In the genomic region with DNA sequence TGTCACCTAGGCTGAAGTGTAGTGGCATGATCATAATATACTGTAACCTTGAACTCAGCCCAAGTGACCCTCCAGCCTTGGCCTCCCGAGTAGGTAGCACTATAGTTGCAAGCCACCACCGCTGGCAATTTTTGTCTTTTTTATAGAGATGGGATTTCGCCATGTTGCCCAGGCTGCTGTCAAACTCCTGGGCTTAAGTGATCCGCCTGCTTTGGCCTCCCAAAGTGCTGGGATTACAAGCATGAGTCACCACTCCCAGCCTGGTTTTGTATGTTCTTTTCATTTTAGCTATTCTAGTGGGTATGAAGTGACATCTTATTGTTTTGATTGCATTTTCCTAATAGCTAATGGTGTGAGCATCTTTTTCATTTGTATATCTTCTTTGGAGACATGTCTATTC, we compare ENCODE assay signal across 25 cellular contexts. TPM values are rescaled to one million over a fixed set of nuclear protein-coding genes. Genes with fewer than 3 reads are reported as not detected.
DNase-seq lines count a peak whose midpoint lies in the region; ATAC-seq, FAIRE-seq and TF ChIP-seq lines count a peak whose summit lies in the region.
"Had no signal": no experiment of that assay in that cellular context is flagged by ENCODE, and none has a peak within 500 bp of the region (broad histone marks: within the 10 kb centered on the region; RNA-seq: fewer than 3 reads in every experiment).

No MANE protein-coding gene starts in this region.

- no peaks in the 10 kb centered on the region for H3K79me2 ChIP-seq in fibroblast of lung (ENCODE audit: control insufficient read depth, insufficient read depth, low read length)

- DNase-seq in A549 (ENCODE audit: low read depth in 1 of 2, low spot score in 1 of 2) (no peak), HFFc6 (peak; percentile 39), amniotic epithelial cell (ENCODE audit: low read depth) (peak; percentile 76), fibroblast of lung (ENCODE audit: low read depth in 2 of 2) (peak; percentile 17 to 31), GM19239 (ENCODE audit: insufficient read length, low spot score) (no peak), substantia nigra (lab: John Stamatoyannopoulos, UW) (no peak), inferior parietal cortex (ENCODE audit: extremely low spot score) (no peak)
- no peak for DNase-seq in effector CD4-positive, alpha-beta T cell
- DNase-seq: activated CD4-positive, alpha-beta T cell treated with anti-CD3 and anti-CD28 coated beads, Interleukin-2, amount 50 U/mL, for 1 hour; activated naive CD8-positive, alpha-beta T cell treated with anti-CD3 and anti-CD28 coated beads for 36 hours; cortex of kidney; Kasumi-1; kidney; NCI-H1105 treated with DMSO at 0.1 percent for 48 hours; NCI-H2081; NCI-H510A; NK-92 treated with Interleukin-12 subunit alpha and Interleukin-12 subunit beta, amount 100 ng/mL, for 24 hours; WERI-Rb-1 had no signal

- CTCF ChIA-PET in A549 (lab: Yijun Ruan, JAX), result interaction anchor here (0.7 to 2.4 kb wide), 13 partner anchors 13 to 1340 kb away, joined by 3 to 6 read pairs (median 3); a partner anchor contains a TSS

- FAIRE-seq in A549 (lab: Jason Lieb, UNC) (no peak), GM19239 (lab: Jason Lieb, UNC) (no peak)
- FAIRE-seq: kidney had no signal

- H4K20me1 ChIP-seq in fibroblast of lung (ENCODE audit: control insufficient read depth, extremely low read depth, insufficient read depth, low read length), result no peaks in the 10 kb centered on the region
- H4K20me1 ChIP-seq: BLaER1 treated with 17β-estradiol and CSF1 and Interleukin-3, amounts not matched to agents 10 nM and 100 nM had no signal

- H3K36me3 Mint-ChIP-seq in HFFc6 (ENCODE audit: low read depth), result no peaks in the 10 kb centered on the region
- H3K36me3 Mint-ChIP-seq: activated naive CD8-positive, alpha-beta T cell treated with anti-CD3 and anti-CD28 coated beads for 36 hours; brain; neural progenitor cell had no signal

- peaks cover 35% of the 10 kb centered on the region for H3K27me3 Mint-ChIP-seq in HFFc6 (ENCODE audit: insufficient read depth)

- H3K4me2 ChIP-seq in A549, result no peak overlapping the region
- H3K4me2 ChIP-seq in fibroblast of lung (ENCODE audit: extremely low read depth, insufficient read depth, low read length), result no peak overlapping the region
- H3K4me2 ChIP-seq: BLaER1 treated with 17β-estradiol and CSF1 and Interleukin-3, amounts not matched to agents 10 nM and 100 nM; neural progenitor cell had no signal

- no peak overlapping the region for H3K27ac Mint-ChIP-seq in HFFc6
- H3K27ac Mint-ChIP-seq: activated naive CD8-positive, alpha-beta T cell treated with anti-CD3 and anti-CD28 coated beads for 36 hours; brain; neural progenitor cell had no signal

- no peak overlapping the region for H2AFZ ChIP-seq in fibroblast of lung (ENCODE audit: low read length)
- H2AFZ ChIP-seq: neural progenitor cell had no signal

- ATAC-seq in A549, result no peak
- ATAC-seq: HCT116, SK-N-SH treated with all-trans-retinoic acid at 6 μM for 48 hours had no signal

- no peak for TF ChIP-seq EP300 in A549 (IDR thresholded peaks at IDR 0.05)

- H3K9me3 Mint-ChIP-seq in HFFc6, result no peaks in the 10 kb centered on the region
- H3K9me3 Mint-ChIP-seq: activated naive CD8-positive, alpha-beta T cell treated with anti-CD3 and anti-CD28 coated beads for 36 hours had no signal

- no peak for TF ChIP-seq RAD21 in A549 (conservative IDR thresholded peaks at IDR 0.05 in 1 of 2, IDR thresholded peaks at IDR 0.05 in 1 of 2)

- H3K9ac ChIP-seq in fibroblast of lung (ENCODE audit: insufficient read depth, low read length), result no peak overlapping the region
- H3K9ac ChIP-seq: BLaER1 treated with 17β-estradiol and CSF1 and Interleukin-3, amounts not matched to agents 10 nM and 100 nM; neural progenitor cell had no signal

- H3K4me1 ChIP-seq in A549 (no peaks in the 10 kb centered on the region), fibroblast of lung (ENCODE audit: control insufficient read depth, extremely low read depth, insufficient read depth, low read length) (no peaks in the 10 kb centered on the region)
- H3K4me1 ChIP-seq: BLaER1 treated with 17β-estradiol and CSF1 and Interleukin-3, amounts not matched to agents 10 nM and 100 nM; neural progenitor cell; prostate gland had no signal

- TF ChIP-seq CTCF in A549 (IDR thresholded peaks at IDR 0.05), result no peak
- TF ChIP-seq CTCF in HFFc6 (IDR thresholded peaks at IDR 0.05), result no peak
- TF ChIP-seq CTCF in fibroblast of lung (conservative IDR thresholded peaks at IDR 0.05 in 1 of 2, IDR thresholded peaks at IDR 0.05 in 1 of 2; ENCODE audit: low read depth in 1 of 2, low read length in 2 of 2), result no peak

- no peaks in the 10 kb centered on the region for H3K4me1 Mint-ChIP-seq in HFFc6 (ENCODE audit: low read depth)
- H3K4me1 Mint-ChIP-seq: brain had no signal

- H3K4me3 ChIP-seq in A549, result no peak overlapping the region
- no peak overlapping the region for H3K4me3 ChIP-seq in fibroblast of lung (replicated peaks in 1 of 4; ENCODE audit: control extremely low read depth in 1 of 4, insufficient read depth in 1 of 4, low read depth in 3 of 4, low read length in 4 of 4)
- H3K4me3 ChIP-seq: BLaER1 treated with 17β-estradiol and CSF1 and Interleukin-3, amounts not matched to agents 10 nM and 100 nM; lung; neural progenitor cell; prostate gland had no signal

- H3K36me3 ChIP-seq in fibroblast of lung (ENCODE audit: control insufficient read depth, insufficient read depth, low read length), result no peaks in the 10 kb centered on the region
- H3K36me3 ChIP-seq: BLaER1 treated with 17β-estradiol and CSF1 and Interleukin-3, amounts not matched to agents 10 nM and 100 nM; neural progenitor cell; prostate gland; WERI-Rb-1 had no signal

- POLR2A ChIA-PET in A549 (lab: Yijun Ruan, JAX), result no interaction called here

- H3K4me3 Mint-ChIP-seq in HFFc6, result no peak overlapping the region
- H3K4me3 Mint-ChIP-seq: activated naive CD8-positive, alpha-beta T cell treated with anti-CD3 and anti-CD28 coated beads for 36 hours; brain; neural progenitor cell had no signal

- 14% methylated on average over 4 of the region's 4 CpGs for WGBS in A549 (ENCODE audit: missing lambda C conversion rate)

- H3K27me3 ChIP-seq in fibroblast of lung (ENCODE audit: control insufficient read depth, insufficient read depth, low read length), result peaks cover 20% of the 10 kb centered on the region
- H3K27me3 ChIP-seq: BLaER1 treated with 17β-estradiol and CSF1 and Interleukin-3, amounts not matched to agents 10 nM and 100 nM; neural progenitor cell had no signal

- no peak overlapping the region for H3K27ac ChIP-seq in A549
- H3K27ac ChIP-seq in fibroblast of lung (ENCODE audit: insufficient read depth, low read length), result no peak overlapping the region
- no peak overlapping the region for H3K27ac ChIP-seq in substantia nigra (ENCODE audit: low read depth, low read length, poor library complexity, severe bottlenecking)
- H3K27ac ChIP-seq: BLaER1 treated with 17β-estradiol and CSF1 and Interleukin-3, amounts not matched to agents 10 nM and 100 nM; neural progenitor cell; prostate gland; WERI-Rb-1 had no signal

- TF ChIP-seq POLR2A in A549 (IDR thresholded peaks at IDR 0.05; ENCODE audit: low read length), result no peak

- no peaks in the 10 kb centered on the region for H3K9me3 ChIP-seq in A549
- no peaks in the 10 kb centered on the region for H3K9me3 ChIP-seq in fibroblast of lung (ENCODE audit: control insufficient read depth, insufficient read depth, low read depth, low read length)
- H3K9me3 ChIP-seq: prostate gland had no signal

TF ChIP-seq in A549, 52 proteins besides CTCF, POLR2A, EP300 and RAD21:
- TF ChIP-seq EHMT2 (IDR thresholded peaks at IDR 0.05; ENCODE audit: low read depth), result no peak
- TF ChIP-seq FOSL2 (IDR thresholded peaks at IDR 0.05), result no peak
- peak; percentile 39; the same call in 1 of the 2 replicates for TF ChIP-seq FOSL2 (CRISPR knock-in tag; IDR thresholded peaks at IDR 0.05)

RNA-seq across cellular contexts. Expression of a gene that starts 11.3 kb away (rescaled TPM):
- polyA plus RNA-seq in A549 (2011; rRNA removed), result 24.7 and 28.3 TPM in 2 replicates
- 4.9 and 6.5 TPM in 2 replicates for polyA plus RNA-seq in A549 (2012; cell fraction: cytosol; rRNA removed)
- 11.3 and 11.4 TPM in 2 replicates for polyA plus RNA-seq in A549 (2012; cell fraction: nucleus; rRNA removed)
- 14.3 to 18.5 TPM (median 15.5 TPM) in 3 replicates for polyA plus RNA-seq in A549 (2017; fragmentation: RNase III; extraction: RNeasy Plus Mini Kit Qiagen cat#74134 plus additional on column Dnase treatment)
- 42.2 and 45.6 TPM in 2 replicates for polyA minus RNA-seq in A549 (2011; rRNA and poly(A)+ RNA removed)
- 10 to 100 TPM; 24.8 to 33.0 (median 27.4) TPM for total RNA-seq in HFFc6 (2021; fragmentation: NEBNext Ultra II Directional; extraction: Animal tissue kit (Norgen Biotek cat#: 25700))
- 25.9 and 36.5 TPM in 2 replicates for total RNA-seq in fibroblast of lung
- 24.9 and 26.3 TPM in 2 replicates for polyA plus RNA-seq in fibroblast of lung
- polyA plus RNA-seq in fibroblast of lung (2012), result 17.4 and 18.0 TPM in 2 replicates
- 37.0 and 56.5 TPM in 2 replicates for polyA minus RNA-seq in fibroblast of lung (ENCODE audit: low replicate concordance)

RNA-seq across cellular contexts. Expression of a gene that starts 50.0 kb away (rescaled TPM):
- polyA plus RNA-seq in A549 (2011; rRNA removed), result 88.5 and 99.3 TPM in 2 replicates
- polyA plus RNA-seq in A549 (2012; cell fraction: cytosol; rRNA removed), result 128 and 139 TPM in 2 replicates
- polyA plus RNA-seq in A549 (2012; cell fraction: nucleus; rRNA removed), result 81.5 and 86.8 TPM in 2 replicates
- 118 to 141 TPM (median 138 TPM) in 3 replicates for polyA plus RNA-seq in A549 (2017; fragmentation: RNase III; extraction: RNeasy Plus Mini Kit Qiagen cat#74134 plus additional on column Dnase treatment)
- polyA minus RNA-seq in A549 (2011; rRNA and poly(A)+ RNA removed), result 50.9 and 53.4 TPM in 2 replicates
- total RNA-seq in HFFc6 (2021; fragmentation: NEBNext Ultra II Directional; extraction: Animal tissue kit (Norgen Biotek cat#: 25700)), result 10 to 100 TPM; 17.0 to 21.6 (median 19.0) TPM
- total RNA-seq in fibroblast of lung, result 23.3 and 25.9 TPM in 2 replicates
- 9.4 and 14.3 TPM in 2 replicates for polyA plus RNA-seq in fibroblast of lung
- 13.6 and 21.1 TPM in 2 replicates for polyA plus RNA-seq in fibroblast of lung (2012)
- polyA minus RNA-seq in fibroblast of lung (ENCODE audit: low replicate concordance), result 12.0 and 12.3 TPM in 2 replicates

Comparison
In these comparisons a context has a peak if more than half of its experiments do, and no peak if none do; other contexts are left out.
1. DNase-seq: peak in HFFc6 (single experiment), amniotic epithelial cell (single experiment) and fibroblast of lung (2 of 2); none in A549 (0 of 2), GM19239 (single experiment), substantia nigra (0 of 49), effector CD4-positive, alpha-beta T cell (single experiment) and inferior parietal cortex (single experiment).